Comparison of ENCODE assay signal across 9 cellular contexts in the genomic region with DNA sequence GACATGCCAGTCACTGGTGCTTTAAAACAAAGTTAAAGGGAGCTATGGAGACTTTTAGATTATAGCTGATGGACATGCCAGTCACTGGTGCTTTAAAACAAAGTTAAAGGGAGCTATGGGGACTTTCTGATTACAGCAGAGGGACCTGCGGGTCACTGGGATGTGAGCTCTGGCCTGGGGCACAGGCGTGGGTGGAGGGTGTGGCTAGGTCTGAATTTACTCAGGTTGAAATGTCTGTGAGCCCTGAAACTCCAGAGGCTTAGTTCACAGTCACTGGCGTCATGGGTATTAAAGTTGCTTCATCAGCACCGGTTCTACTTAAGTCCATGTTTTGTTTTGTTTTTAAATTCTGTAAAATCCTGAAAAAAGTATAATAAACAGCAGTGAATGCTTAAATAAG. TPM values are rescaled to one million over a fixed set of nuclear protein-coding genes. Genes with fewer than 3 reads are reported as not detected.
DNase-seq lines count a peak whose midpoint lies in the region; ATAC-seq and TF ChIP-seq lines count a peak whose summit lies in the region.
"Had no signal": no experiment of that assay in that cellular context is flagged by ENCODE, and none has a peak within 500 bp of the region (broad histone marks: within the 10 kb centered on the region; RNA-seq: fewer than 3 reads in every experiment).

No MANE protein-coding gene starts in this region.

- H3K4me3 ChIP-seq in body of pancreas = no peak overlapping the region

- intact Hi-C loops in body of pancreas (cut with DNase I) = no loop called here

- TF ChIP-seq CTCF in body of pancreas (IDR thresholded peaks at IDR 0.05) = no peak

- no peaks in the 10 kb centered on the region for H3K9me3 ChIP-seq in body of pancreas

- ATAC-seq in GM18499 (IDR thresholded peaks at IDR 0.05; ENCODE audit: insufficient read depth, unreplicated experiment) (peak; percentile 80), GM19438 (IDR thresholded peaks at IDR 0.05; ENCODE audit: low read depth, unreplicated experiment) (peak; percentile 50), HG02840 (IDR thresholded peaks at IDR 0.05; ENCODE audit: low FRiP score, unreplicated experiment) (peak; percentile 70), HG03469 (IDR thresholded peaks at IDR 0.05; ENCODE audit: unreplicated experiment) (peak; percentile 79), body of pancreas (no peak)
- ATAC-seq: sciatic nerve had no signal

- H3K36me3 ChIP-seq in body of pancreas (replicated peaks in 1 of 2; ENCODE audit: insufficient read depth in 1 of 2, low read depth in 2 of 2) = no peaks in the 10 kb centered on the region

- no peak for TF ChIP-seq POLR2A in body of pancreas (IDR thresholded peaks at IDR 0.05)

- no peak overlapping the region for H3K27ac ChIP-seq in body of pancreas

- H3K4me1 ChIP-seq in body of pancreas = no peaks in the 10 kb centered on the region

- 64 to 68% methylated on average over 4 of the region's 4 CpGs for WGBS in body of pancreas, 2 donors

- no peak for DNase-seq in body of pancreas
- DNase-seq in activated effector memory CD4-positive, alpha-beta T cell treated with Interleukin-2 at 50 U/mL for 16 hours = no peak
- no peak for DNase-seq in DMS53 (lab: John Stamatoyannopoulos, UW)
- no peak for DNase-seq in stimulated activated CD4-positive, alpha-beta T cell treated with anti-CD3 and anti-CD28 coated beads, Interleukin-4, amount 100 ng/mL, for 1 hour

- H3K27me3 ChIP-seq in body of pancreas = no peaks in the 10 kb centered on the region

RNA-seq across cellular contexts. Expression of a gene that starts 49.0 kb away (rescaled TPM):
- 10 to 100 TPM; 10.9 to 13.2 TPM for total RNA-seq in body of pancreas
